ENCODE assay signal across 2 cellular contexts in the genomic region with DNA sequence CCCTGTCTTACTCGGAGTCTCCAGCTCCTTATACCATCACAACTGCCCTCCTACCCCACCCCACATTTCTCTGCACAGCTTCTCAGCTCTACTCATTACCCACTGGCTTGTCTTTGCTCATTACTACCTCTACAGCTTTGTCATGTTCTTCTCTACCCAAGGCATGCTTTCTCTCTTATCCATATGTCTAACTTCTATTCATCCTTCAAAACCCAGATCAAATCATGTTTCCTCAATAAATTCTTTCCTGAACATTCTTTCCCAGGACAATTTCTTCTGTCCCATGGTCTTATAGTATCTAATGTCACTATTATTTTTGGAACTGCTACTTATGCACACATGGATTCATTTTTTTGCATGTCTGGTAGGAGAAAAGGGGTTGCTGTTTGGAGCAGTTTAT.
TF ChIP-seq lines count a peak whose summit lies in the region.

No MANE protein-coding gene starts in this region.

TF ChIP-seq in liver, 16 proteins besides CTCF, POLR2A, EP300 and RAD21 (continued from another document):
- TF ChIP-seq, protein P1, sequence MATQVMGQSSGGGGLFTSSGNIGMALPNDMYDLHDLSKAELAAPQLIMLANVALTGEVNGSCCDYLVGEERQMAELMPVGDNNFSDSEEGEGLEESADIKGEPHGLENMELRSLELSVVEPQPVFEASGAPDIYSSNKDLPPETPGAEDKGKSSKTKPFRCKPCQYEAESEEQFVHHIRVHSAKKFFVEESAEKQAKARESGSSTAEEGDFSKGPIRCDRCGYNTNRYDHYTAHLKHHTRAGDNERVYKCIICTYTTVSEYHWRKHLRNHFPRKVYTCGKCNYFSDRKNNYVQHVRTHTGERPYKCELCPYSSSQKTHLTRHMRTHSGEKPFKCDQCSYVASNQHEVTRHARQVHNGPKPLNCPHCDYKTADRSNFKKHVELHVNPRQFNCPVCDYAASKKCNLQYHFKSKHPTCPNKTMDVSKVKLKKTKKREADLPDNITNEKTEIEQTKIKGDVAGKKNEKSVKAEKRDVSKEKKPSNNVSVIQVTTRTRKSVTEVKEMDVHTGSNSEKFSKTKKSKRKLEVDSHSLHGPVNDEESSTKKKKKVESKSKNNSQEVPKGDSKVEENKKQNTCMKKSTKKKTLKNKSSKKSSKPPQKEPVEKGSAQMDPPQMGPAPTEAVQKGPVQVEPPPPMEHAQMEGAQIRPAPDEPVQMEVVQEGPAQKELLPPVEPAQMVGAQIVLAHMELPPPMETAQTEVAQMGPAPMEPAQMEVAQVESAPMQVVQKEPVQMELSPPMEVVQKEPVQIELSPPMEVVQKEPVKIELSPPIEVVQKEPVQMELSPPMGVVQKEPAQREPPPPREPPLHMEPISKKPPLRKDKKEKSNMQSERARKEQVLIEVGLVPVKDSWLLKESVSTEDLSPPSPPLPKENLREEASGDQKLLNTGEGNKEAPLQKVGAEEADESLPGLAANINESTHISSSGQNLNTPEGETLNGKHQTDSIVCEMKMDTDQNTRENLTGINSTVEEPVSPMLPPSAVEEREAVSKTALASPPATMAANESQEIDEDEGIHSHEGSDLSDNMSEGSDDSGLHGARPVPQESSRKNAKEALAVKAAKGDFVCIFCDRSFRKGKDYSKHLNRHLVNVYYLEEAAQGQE (IDR thresholded peaks at IDR 0.05) = no peak

TF ChIP-seq in HepG2, 621 proteins besides CTCF, POLR2A, EP300 and RAD21 (continued from another document):
- TF ChIP-seq, protein P2, sequence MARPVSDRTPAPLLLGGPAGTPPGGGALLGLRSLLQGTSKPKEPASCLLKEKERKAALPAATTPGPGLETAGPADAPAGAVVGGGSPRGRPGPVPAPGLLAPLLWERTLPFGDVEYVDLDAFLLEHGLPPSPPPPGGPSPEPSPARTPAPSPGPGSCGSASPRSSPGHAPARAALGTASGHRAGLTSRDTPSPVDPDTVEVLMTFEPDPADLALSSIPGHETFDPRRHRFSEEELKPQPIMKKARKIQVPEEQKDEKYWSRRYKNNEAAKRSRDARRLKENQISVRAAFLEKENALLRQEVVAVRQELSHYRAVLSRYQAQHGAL (CRISPR knock-in tag; IDR thresholded peaks at IDR 0.05; ENCODE audit: not compliant biosample characterization) = no peak
- TF ChIP-seq ZNF335 (CRISPR knock-in tag; IDR thresholded peaks at IDR 0.05) (no peak), REXO4 (CRISPR knock-in tag; IDR thresholded peaks at IDR 0.05; ENCODE audit: borderline replicate concordance) (no peak), PAF1 (CRISPR knock-in tag; IDR thresholded peaks at IDR 0.05) (no peak)
- TF ChIP-seq, protein P3, sequence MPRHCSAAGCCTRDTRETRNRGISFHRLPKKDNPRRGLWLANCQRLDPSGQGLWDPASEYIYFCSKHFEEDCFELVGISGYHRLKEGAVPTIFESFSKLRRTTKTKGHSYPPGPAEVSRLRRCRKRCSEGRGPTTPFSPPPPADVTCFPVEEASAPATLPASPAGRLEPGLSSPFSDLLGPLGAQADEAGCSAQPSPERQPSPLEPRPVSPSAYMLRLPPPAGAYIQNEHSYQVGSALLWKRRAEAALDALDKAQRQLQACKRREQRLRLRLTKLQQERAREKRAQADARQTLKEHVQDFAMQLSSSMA (CRISPR knock-in tag; IDR thresholded peaks at IDR 0.05) = no peak
